ENCODE assay signal across 2 cellular contexts in the genomic region with DNA sequence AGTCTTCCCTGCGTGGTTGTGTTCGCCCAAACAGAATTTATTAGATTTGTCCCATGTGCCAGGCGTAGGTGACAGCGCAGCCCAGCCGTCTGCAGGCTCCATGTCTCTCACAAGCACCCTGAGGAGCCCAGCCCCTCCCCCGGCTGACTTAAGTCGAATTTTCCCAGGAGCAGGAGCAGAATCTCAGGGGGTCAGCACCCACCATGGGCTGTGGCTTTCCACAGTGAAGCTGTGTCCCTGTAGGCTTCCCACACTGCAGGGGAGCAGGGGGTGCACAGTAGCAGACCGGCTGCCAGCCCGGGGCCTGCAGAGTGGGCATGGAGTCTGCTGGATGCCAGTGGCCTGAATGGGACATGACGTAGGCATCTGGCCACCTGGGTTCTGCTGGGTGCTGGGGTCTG.
TF ChIP-seq lines count a peak whose summit lies in the region.

No MANE protein-coding gene starts in this region.

TF ChIP-seq in H1, 55 proteins besides CTCF, POLR2A, EP300 and RAD21 (continued from another document and continues in another):
- TF ChIP-seq ATF2 (IDR thresholded peaks at IDR 0.05; ENCODE audit: low read length) (no peak), TAF7 (optimal IDR thresholded peaks at IDR 0.05; ENCODE audit: borderline replicate concordance, low read depth, low read length) (no peak), HDAC6 (IDR thresholded peaks at IDR 0.05; ENCODE audit: low read depth, low read length) (no peak), RNF2 (IDR thresholded peaks at IDR 0.05; ENCODE audit: borderline replicate concordance, low read depth, low read length, missing control alignments, poor library complexity, severe bottlenecking) (no peak), KDM4A (IDR thresholded peaks at IDR 0.05; ENCODE audit: low read depth, low read length, severe bottlenecking) (no peak), SIX5 (IDR thresholded peaks at IDR 0.05; ENCODE audit: low read depth, low read length) (no peak), TEAD4 (IDR thresholded peaks at IDR 0.05; ENCODE audit: low read depth, low read length) (no peak), CEBPB (IDR thresholded peaks at IDR 0.05; ENCODE audit: low read depth, low read length) (no peak), EZH2 (IDR thresholded peaks at IDR 0.05; ENCODE audit: low read depth, low read length, severe bottlenecking) (no peak), MAFK (IDR thresholded peaks at IDR 0.05; ENCODE audit: low read depth, low read length) (no peak), CREB1 (IDR thresholded peaks at IDR 0.05) (no peak), NANOG (IDR thresholded peaks at IDR 0.05; ENCODE audit: insufficient read depth, low read depth, low read length, poor library complexity, severe bottlenecking) (no peak), PHF8 (conservative IDR thresholded peaks at IDR 0.05; ENCODE audit: low read depth, low read length) (no peak), SP2 (IDR thresholded peaks at IDR 0.05; ENCODE audit: low read length) (no peak)
- TF ChIP-seq, protein P1, sequence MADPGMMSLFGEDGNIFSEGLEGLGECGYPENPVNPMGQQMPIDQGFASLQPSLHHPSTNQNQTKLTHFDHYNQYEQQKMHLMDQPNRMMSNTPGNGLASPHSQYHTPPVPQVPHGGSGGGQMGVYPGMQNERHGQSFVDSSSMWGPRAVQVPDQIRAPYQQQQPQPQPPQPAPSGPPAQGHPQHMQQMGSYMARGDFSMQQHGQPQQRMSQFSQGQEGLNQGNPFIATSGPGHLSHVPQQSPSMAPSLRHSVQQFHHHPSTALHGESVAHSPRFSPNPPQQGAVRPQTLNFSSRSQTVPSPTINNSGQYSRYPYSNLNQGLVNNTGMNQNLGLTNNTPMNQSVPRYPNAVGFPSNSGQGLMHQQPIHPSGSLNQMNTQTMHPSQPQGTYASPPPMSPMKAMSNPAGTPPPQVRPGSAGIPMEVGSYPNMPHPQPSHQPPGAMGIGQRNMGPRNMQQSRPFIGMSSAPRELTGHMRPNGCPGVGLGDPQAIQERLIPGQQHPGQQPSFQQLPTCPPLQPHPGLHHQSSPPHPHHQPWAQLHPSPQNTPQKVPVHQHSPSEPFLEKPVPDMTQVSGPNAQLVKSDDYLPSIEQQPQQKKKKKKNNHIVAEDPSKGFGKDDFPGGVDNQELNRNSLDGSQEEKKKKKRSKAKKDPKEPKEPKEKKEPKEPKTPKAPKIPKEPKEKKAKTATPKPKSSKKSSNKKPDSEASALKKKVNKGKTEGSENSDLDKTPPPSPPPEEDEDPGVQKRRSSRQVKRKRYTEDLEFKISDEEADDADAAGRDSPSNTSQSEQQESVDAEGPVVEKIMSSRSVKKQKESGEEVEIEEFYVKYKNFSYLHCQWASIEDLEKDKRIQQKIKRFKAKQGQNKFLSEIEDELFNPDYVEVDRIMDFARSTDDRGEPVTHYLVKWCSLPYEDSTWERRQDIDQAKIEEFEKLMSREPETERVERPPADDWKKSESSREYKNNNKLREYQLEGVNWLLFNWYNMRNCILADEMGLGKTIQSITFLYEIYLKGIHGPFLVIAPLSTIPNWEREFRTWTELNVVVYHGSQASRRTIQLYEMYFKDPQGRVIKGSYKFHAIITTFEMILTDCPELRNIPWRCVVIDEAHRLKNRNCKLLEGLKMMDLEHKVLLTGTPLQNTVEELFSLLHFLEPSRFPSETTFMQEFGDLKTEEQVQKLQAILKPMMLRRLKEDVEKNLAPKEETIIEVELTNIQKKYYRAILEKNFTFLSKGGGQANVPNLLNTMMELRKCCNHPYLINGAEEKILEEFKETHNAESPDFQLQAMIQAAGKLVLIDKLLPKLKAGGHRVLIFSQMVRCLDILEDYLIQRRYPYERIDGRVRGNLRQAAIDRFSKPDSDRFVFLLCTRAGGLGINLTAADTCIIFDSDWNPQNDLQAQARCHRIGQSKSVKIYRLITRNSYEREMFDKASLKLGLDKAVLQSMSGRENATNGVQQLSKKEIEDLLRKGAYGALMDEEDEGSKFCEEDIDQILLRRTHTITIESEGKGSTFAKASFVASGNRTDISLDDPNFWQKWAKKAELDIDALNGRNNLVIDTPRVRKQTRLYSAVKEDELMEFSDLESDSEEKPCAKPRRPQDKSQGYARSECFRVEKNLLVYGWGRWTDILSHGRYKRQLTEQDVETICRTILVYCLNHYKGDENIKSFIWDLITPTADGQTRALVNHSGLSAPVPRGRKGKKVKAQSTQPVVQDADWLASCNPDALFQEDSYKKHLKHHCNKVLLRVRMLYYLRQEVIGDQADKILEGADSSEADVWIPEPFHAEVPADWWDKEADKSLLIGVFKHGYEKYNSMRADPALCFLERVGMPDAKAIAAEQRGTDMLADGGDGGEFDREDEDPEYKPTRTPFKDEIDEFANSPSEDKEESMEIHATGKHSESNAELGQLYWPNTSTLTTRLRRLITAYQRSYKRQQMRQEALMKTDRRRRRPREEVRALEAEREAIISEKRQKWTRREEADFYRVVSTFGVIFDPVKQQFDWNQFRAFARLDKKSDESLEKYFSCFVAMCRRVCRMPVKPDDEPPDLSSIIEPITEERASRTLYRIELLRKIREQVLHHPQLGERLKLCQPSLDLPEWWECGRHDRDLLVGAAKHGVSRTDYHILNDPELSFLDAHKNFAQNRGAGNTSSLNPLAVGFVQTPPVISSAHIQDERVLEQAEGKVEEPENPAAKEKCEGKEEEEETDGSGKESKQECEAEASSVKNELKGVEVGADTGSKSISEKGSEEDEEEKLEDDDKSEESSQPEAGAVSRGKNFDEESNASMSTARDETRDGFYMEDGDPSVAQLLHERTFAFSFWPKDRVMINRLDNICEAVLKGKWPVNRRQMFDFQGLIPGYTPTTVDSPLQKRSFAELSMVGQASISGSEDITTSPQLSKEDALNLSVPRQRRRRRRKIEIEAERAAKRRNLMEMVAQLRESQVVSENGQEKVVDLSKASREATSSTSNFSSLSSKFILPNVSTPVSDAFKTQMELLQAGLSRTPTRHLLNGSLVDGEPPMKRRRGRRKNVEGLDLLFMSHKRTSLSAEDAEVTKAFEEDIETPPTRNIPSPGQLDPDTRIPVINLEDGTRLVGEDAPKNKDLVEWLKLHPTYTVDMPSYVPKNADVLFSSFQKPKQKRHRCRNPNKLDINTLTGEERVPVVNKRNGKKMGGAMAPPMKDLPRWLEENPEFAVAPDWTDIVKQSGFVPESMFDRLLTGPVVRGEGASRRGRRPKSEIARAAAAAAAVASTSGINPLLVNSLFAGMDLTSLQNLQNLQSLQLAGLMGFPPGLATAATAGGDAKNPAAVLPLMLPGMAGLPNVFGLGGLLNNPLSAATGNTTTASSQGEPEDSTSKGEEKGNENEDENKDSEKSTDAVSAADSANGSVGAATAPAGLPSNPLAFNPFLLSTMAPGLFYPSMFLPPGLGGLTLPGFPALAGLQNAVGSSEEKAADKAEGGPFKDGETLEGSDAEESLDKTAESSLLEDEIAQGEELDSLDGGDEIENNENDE (IDR thresholded peaks at IDR 0.05; ENCODE audit: insufficient replicate concordance, low read length): no peak

TF ChIP-seq in SK-N-SH treated with all-trans-retinoic acid at 6 μM for 48 hours, 23 proteins besides CTCF, POLR2A, EP300 and RAD21 (continued from another document):
- TF ChIP-seq TSHZ2 (CRISPR knock-in tag; IDR thresholded peaks at IDR 0.05): no peak
- TF ChIP-seq, protein P2, sequence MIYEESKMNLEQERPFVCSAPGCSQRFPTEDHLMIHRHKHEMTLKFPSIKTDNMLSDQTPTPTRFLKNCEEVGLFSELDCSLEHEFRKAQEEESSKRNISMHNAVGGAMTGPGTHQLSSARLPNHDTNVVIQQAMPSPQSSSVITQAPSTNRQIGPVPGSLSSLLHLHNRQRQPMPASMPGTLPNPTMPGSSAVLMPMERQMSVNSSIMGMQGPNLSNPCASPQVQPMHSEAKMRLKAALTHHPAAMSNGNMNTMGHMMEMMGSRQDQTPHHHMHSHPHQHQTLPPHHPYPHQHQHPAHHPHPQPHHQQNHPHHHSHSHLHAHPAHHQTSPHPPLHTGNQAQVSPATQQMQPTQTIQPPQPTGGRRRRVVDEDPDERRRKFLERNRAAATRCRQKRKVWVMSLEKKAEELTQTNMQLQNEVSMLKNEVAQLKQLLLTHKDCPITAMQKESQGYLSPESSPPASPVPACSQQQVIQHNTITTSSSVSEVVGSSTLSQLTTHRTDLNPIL (CRISPR knock-in tag; IDR thresholded peaks at IDR 0.05; ENCODE audit: low read depth): no peak
- TF ChIP-seq ZNF70 (CRISPR knock-in tag; IDR thresholded peaks at IDR 0.05): no peak
- TF ChIP-seq ZFP3 (CRISPR knock-in tag; IDR thresholded peaks at IDR 0.05): no peak
- no peak for TF ChIP-seq CSRNP3 (CRISPR knock-in tag; IDR thresholded peaks at IDR 0.05)
- TF ChIP-seq TOX (CRISPR knock-in tag; IDR thresholded peaks at IDR 0.05; ENCODE audit: borderline replicate concordance): no peak
- TF ChIP-seq CSDC2 (CRISPR knock-in tag; IDR thresholded peaks at IDR 0.05): no peak
- TF ChIP-seq POU6F1 (CRISPR knock-in tag; IDR thresholded peaks at IDR 0.05; ENCODE audit: borderline replicate concordance, low read depth): no peak
- TF ChIP-seq ESRRG (CRISPR knock-in tag; IDR thresholded peaks at IDR 0.05): no peak
